In genomic region chr3:103057477-103057876, GRCh38 we compare ENCODE assay signal across 38 cellular contexts.
"Had no signal": no experiment of that assay in that cellular context is flagged by ENCODE, and none has a peak within 500 bp of the region (broad histone marks: within the 10 kb centered on the region; RNA-seq: fewer than 3 reads in every experiment).

No MANE protein-coding gene starts in this region.

- H3K27ac ChIP-seq: adrenal gland, breast epithelium, cardiac muscle cell, colonic mucosa, epithelial cell of prostate, esophagus squamous epithelium, gastroesophageal sphincter, heart right ventricle, WERI-Rb-1 had no signal

- H3K9me3 Mint-ChIP-seq: activated B cell treated with CpG ODN at 0.5 μM for 24 hours; activated naive CD4-positive, alpha-beta T cell treated with anti-CD3 and anti-CD28 coated beads for 36 hours; activated naive CD4-positive, alpha-beta T cell treated with anti-CD3 and anti-CD28 coated beads, Interleukin-2, amount 50 U/mL, for 24 hours; activated naive CD8-positive, alpha-beta T cell treated with anti-CD3 and anti-CD28 coated beads for 36 hours; activated naive CD8-positive, alpha-beta T cell treated with anti-CD3 and anti-CD28 coated beads, Interleukin-2, amount 50 U/mL, for 24 hours; activated T-helper 1 cell treated with anti-CD3 and anti-CD28 coated beads, Interleukin-12 subunit alpha, Interleukin-12 subunit beta, Interleukin-2, Interleukin-4 antibody, amounts not matched to agents 30 ng/mL and 10 ng/mL and 1 ng/mL, durations not matched to agents 14 hours and 24 hours and 36 hours; activated T-helper 2 cell treated with anti-CD3 and anti-CD28 coated beads, Interferon-gamma antibody, Interleukin-2, Interleukin-4, amounts not matched to agents 10 μg/mL and 5 μg/mL and 100 μg/mL, durations not matched to agents 14 hours and 24 hours and 36 hours; T-helper 2 cell treated with Interferon-gamma antibody and Interleukin-4, amounts not matched to agents 5 μg/mL and 100 μg/mL, for 36 hours had no signal

- H3K4me1 ChIP-seq: breast epithelium, colonic mucosa, esophagus squamous epithelium, gastroesophageal sphincter, heart right ventricle had no signal

- H3K4me1 Mint-ChIP-seq: activated B cell treated with CpG ODN at 0.5 μM for 24 hours; activated CD8-positive, alpha-beta memory T cell treated with anti-CD3 and anti-CD28 coated beads, Interleukin-2, amount 10 ng/mL, durations not matched to agents 7 days and 5 days; activated naive CD4-positive, alpha-beta T cell treated with anti-CD3 and anti-CD28 coated beads, Interleukin-2, amount 50 U/mL, for 24 hours; activated naive CD8-positive, alpha-beta T cell treated with anti-CD3 and anti-CD28 coated beads for 36 hours; activated naive CD8-positive, alpha-beta T cell treated with anti-CD3 and anti-CD28 coated beads, Interleukin-2, amount 50 U/mL, for 24 hours; T-helper 17 cell had no signal

- H3K4me3 Mint-ChIP-seq: activated B cell treated with CpG ODN at 0.5 μM for 24 hours; activated CD8-positive, alpha-beta memory T cell treated with anti-CD3 and anti-CD28 coated beads, Interleukin-2, amount 10 ng/mL, durations not matched to agents 7 days and 5 days; activated CD8-positive, alpha-beta T cell treated with anti-CD3 and anti-CD28 coated beads, Interleukin-2, amount 10 ng/mL, durations not matched to agents 7 days and 5 days; activated naive CD4-positive, alpha-beta T cell treated with anti-CD3 and anti-CD28 coated beads for 36 hours; activated naive CD4-positive, alpha-beta T cell treated with anti-CD3 and anti-CD28 coated beads, Interleukin-2, amount 50 U/mL, for 24 hours; activated naive CD8-positive, alpha-beta T cell treated with anti-CD3 and anti-CD28 coated beads for 36 hours; activated naive CD8-positive, alpha-beta T cell treated with anti-CD3 and anti-CD28 coated beads, Interleukin-2, amount 50 U/mL, for 24 hours; activated T-helper 1 cell treated with anti-CD3 and anti-CD28 coated beads, Interleukin-12 subunit alpha, Interleukin-12 subunit beta, Interleukin-2, Interleukin-4 antibody, amounts not matched to agents 30 ng/mL and 10 ng/mL and 1 ng/mL, durations not matched to agents 14 hours and 24 hours and 36 hours; brain; T-helper 17 cell; T-helper 2 cell treated with Interferon-gamma antibody and Interleukin-4, amounts not matched to agents 5 μg/mL and 100 μg/mL, for 36 hours had no signal

- H3K27ac Mint-ChIP-seq: activated B cell treated with CpG ODN at 0.5 μM for 24 hours; activated CD8-positive, alpha-beta memory T cell treated with anti-CD3 and anti-CD28 coated beads, Interleukin-2, amount 10 ng/mL, durations not matched to agents 7 days and 5 days; activated CD8-positive, alpha-beta T cell treated with anti-CD3 and anti-CD28 coated beads, Interleukin-2, amount 10 ng/mL, durations not matched to agents 7 days and 5 days; activated naive CD4-positive, alpha-beta T cell treated with anti-CD3 and anti-CD28 coated beads for 36 hours; activated naive CD4-positive, alpha-beta T cell treated with anti-CD3 and anti-CD28 coated beads, Interleukin-2, amount 50 U/mL, for 24 hours; activated naive CD8-positive, alpha-beta T cell treated with anti-CD3 and anti-CD28 coated beads for 36 hours; activated naive CD8-positive, alpha-beta T cell treated with anti-CD3 and anti-CD28 coated beads, Interleukin-2, amount 50 U/mL, for 24 hours; activated T-helper 1 cell treated with anti-CD3 and anti-CD28 coated beads, Interleukin-12 subunit alpha, Interleukin-12 subunit beta, Interleukin-2, Interleukin-4 antibody, amounts not matched to agents 30 ng/mL and 10 ng/mL and 1 ng/mL, durations not matched to agents 14 hours and 24 hours and 36 hours; activated T-helper 2 cell treated with anti-CD3 and anti-CD28 coated beads, Interferon-gamma antibody, Interleukin-2, Interleukin-4, amounts not matched to agents 10 μg/mL and 5 μg/mL and 100 μg/mL, durations not matched to agents 14 hours and 24 hours and 36 hours; T-helper 17 cell; T-helper 2 cell treated with Interferon-gamma antibody and Interleukin-4, amounts not matched to agents 5 μg/mL and 100 μg/mL, for 36 hours had no signal

- ATAC-seq: activated CD4-positive, CD25-positive, alpha-beta regulatory T cell treated with anti-CD3 and anti-CD28 coated beads, Interleukin-2, amount 50 U/mL, for 24 hours; activated CD8-positive, alpha-beta memory T cell treated with anti-CD3 and anti-CD28 coated beads, Interleukin-2, amount 10 ng/mL, durations not matched to agents 7 days and 5 days; activated CD8-positive, alpha-beta T cell treated with anti-CD3 and anti-CD28 coated beads, Interleukin-2, amount 10 ng/mL, durations not matched to agents 7 days and 5 days; activated naive CD8-positive, alpha-beta T cell treated with anti-CD3 and anti-CD28 coated beads, Interleukin-2, amount 50 U/mL, for 24 hours; gastroesophageal sphincter; heart right ventricle; T-helper 17 cell had no signal

- H3K27me3 ChIP-seq: adrenal gland, breast epithelium, cardiac muscle cell, colonic mucosa, esophagus squamous epithelium, gastroesophageal sphincter, heart right ventricle had no signal

- H3K4me3 ChIP-seq: adrenal gland, breast epithelium, cardiac muscle cell, colonic mucosa, esophagus squamous epithelium, gastroesophageal sphincter, heart right ventricle had no signal

- FAIRE-seq: endometrium, endothelial cell of umbilical vein had no signal

- H3K9me3 ChIP-seq: adrenal gland, breast epithelium, colonic mucosa, esophagus squamous epithelium, gastroesophageal sphincter, heart right ventricle had no signal

- DNase-seq: activated B cell treated with CpG ODN at 0.5 μM for 24 hours; activated CD4-positive, alpha-beta T cell treated with anti-CD3 and anti-CD28 coated beads for 48 hours; activated CD4-positive, alpha-beta T cell treated with anti-CD3 and anti-CD28 coated beads, Interleukin-2, amount 50 U/mL, for 1 hour; activated CD4-positive, alpha-beta T cell treated with anti-CD3 and anti-CD28 coated beads, Interleukin-2, amount 50 U/mL, for 48 hours; activated CD8-positive, alpha-beta memory T cell treated with anti-CD3 and anti-CD28 coated beads, Interleukin-2, amount 10 ng/mL, durations not matched to agents 7 days and 5 days; activated CD8-positive, alpha-beta memory T cell treated with anti-CD3 and anti-CD28 coated beads, Interleukin-2, amount 50 U/mL, for 4 hours; activated CD8-positive, alpha-beta T cell treated with anti-CD3 and anti-CD28 coated beads, Interleukin-2, amount 10 ng/mL, durations not matched to agents 7 days and 5 days; activated effector memory CD4-positive, alpha-beta T cell treated with anti-CD3 and anti-CD28 coated beads, Interleukin-2, amount 50 U/mL, for 16 hours; activated naive CD4-positive, alpha-beta T cell treated with anti-CD3 and anti-CD28 coated beads for 36 hours; activated naive CD8-positive, alpha-beta T cell treated with anti-CD3 and anti-CD28 coated beads for 36 hours; activated naive CD8-positive, alpha-beta T cell treated with anti-CD3 and anti-CD28 coated beads, Interleukin-2, amount 50 U/mL, for 24 hours; activated T-cell treated with anti-CD3 and anti-CD28 coated beads, Interleukin-2, amount 50 U/mL, for 1 hour; activated T-cell treated with anti-CD3 and anti-CD28 coated beads, Interleukin-2, amount 50 U/mL, for 48 hours; adrenal gland; amygdala; aorta; central memory CD4-positive, alpha-beta T cell; cerebellar nuclear complex; colonic mucosa; effector CD8-positive, alpha-beta T cell; esophagus squamous epithelium; foreskin melanocyte; heart right ventricle; T-helper 17 cell; T1000; WERI-Rb-1 had no signal

- H3K36me3 ChIP-seq: adrenal gland, breast epithelium, cardiac muscle cell, colonic mucosa, esophagus squamous epithelium, gastroesophageal sphincter, heart right ventricle, WERI-Rb-1 had no signal

- H3K36me3 Mint-ChIP-seq: activated CD8-positive, alpha-beta memory T cell treated with anti-CD3 and anti-CD28 coated beads, Interleukin-2, amount 10 ng/mL, durations not matched to agents 7 days and 5 days; activated naive CD4-positive, alpha-beta T cell treated with anti-CD3 and anti-CD28 coated beads, Interleukin-2, amount 50 U/mL, for 24 hours; activated naive CD8-positive, alpha-beta T cell treated with anti-CD3 and anti-CD28 coated beads for 36 hours; brain had no signal

- H3K27me3 Mint-ChIP-seq: activated B cell treated with CpG ODN at 0.5 μM for 24 hours; activated CD8-positive, alpha-beta memory T cell treated with anti-CD3 and anti-CD28 coated beads, Interleukin-2, amount 10 ng/mL, durations not matched to agents 7 days and 5 days; activated naive CD8-positive, alpha-beta T cell treated with anti-CD3 and anti-CD28 coated beads for 36 hours; activated naive CD8-positive, alpha-beta T cell treated with anti-CD3 and anti-CD28 coated beads, Interleukin-2, amount 50 U/mL, for 24 hours; T-helper 17 cell had no signal
